17 cellular contexts compared by ENCODE assay signal in genomic region chr16:79188115-79188779, GRCh38.
"Had no signal": no experiment of that assay in that cellular context is flagged by ENCODE, and none has a peak within 500 bp of the region (broad histone marks: within the 10 kb centered on the region; RNA-seq: fewer than 3 reads in every experiment).

No MANE protein-coding gene starts in this region.

- FAIRE-seq: keratinocyte had no signal

- H3K4me1 ChIP-seq: foreskin keratinocyte, parathyroid adenoma, stomach had no signal

- H3K79me2 ChIP-seq: parathyroid adenoma had no signal

- H3K9ac ChIP-seq: parathyroid adenoma had no signal

- H3K4me3 Mint-ChIP-seq: activated B cell treated with CpG ODN at 0.5 μM for 24 hours; activated CD4-positive, alpha-beta T cell treated with anti-CD3 and anti-CD28 coated beads, Interleukin-2, amount 10 ng/mL, durations not matched to agents 7 days and 5 days; activated naive CD8-positive, alpha-beta T cell treated with anti-CD3 and anti-CD28 coated beads, Interleukin-2, amount 50 U/mL, for 24 hours had no signal

- H3K9me3 Mint-ChIP-seq: activated B cell treated with CpG ODN at 0.5 μM for 24 hours had no signal

- H3K27me3 ChIP-seq: cardiac muscle cell, foreskin keratinocyte, stomach had no signal

- H3K27ac ChIP-seq: cardiac muscle cell, foreskin keratinocyte, parathyroid adenoma, stomach, thoracic aorta had no signal

- H3K9me3 ChIP-seq: stomach, thoracic aorta had no signal

- H3K27me3 Mint-ChIP-seq: activated B cell treated with CpG ODN at 0.5 μM for 24 hours; activated CD4-positive, alpha-beta T cell treated with anti-CD3 and anti-CD28 coated beads, Interleukin-2, amount 10 ng/mL, durations not matched to agents 7 days and 5 days had no signal

- H2AFZ ChIP-seq: parathyroid adenoma had no signal

- H3K36me3 ChIP-seq: cardiac muscle cell, stomach, thoracic aorta had no signal

- H3K4me3 ChIP-seq: cardiac muscle cell, stomach, thoracic aorta had no signal

- ATAC-seq: activated naive CD8-positive, alpha-beta T cell treated with anti-CD3 and anti-CD28 coated beads, Interleukin-2, amount 50 U/mL, for 24 hours; foreskin keratinocyte; left ventricle myocardium superior had no signal

- DNase-seq: activated B cell treated with CpG ODN at 0.5 μM for 24 hours; activated CD4-positive, alpha-beta T cell treated with anti-CD3 and anti-CD28 coated beads, Interleukin-2, amount 10 ng/mL, durations not matched to agents 7 days and 5 days; activated CD8-positive, alpha-beta memory T cell treated with anti-CD3 and anti-CD28 coated beads for 24 hours; activated naive CD4-positive, alpha-beta T cell treated with Interleukin-2 at 50 U/mL for 16 hours; activated naive CD8-positive, alpha-beta T cell treated with anti-CD3 and anti-CD28 coated beads, Interleukin-2, amount 50 U/mL, for 24 hours; foreskin keratinocyte; head of caudate nucleus; left ventricle myocardium superior; mesenchymal stem cell; retina; stimulated activated CD4-positive, alpha-beta T cell treated with anti-CD3 and anti-CD28 coated beads, Interleukin-15, amount 100 ng/mL, for 24 hours; stimulated activated CD4-positive, alpha-beta T cell treated with anti-CD3 and anti-CD28 coated beads, Interleukin-4, amount 100 ng/mL, for 24 hours; stomach had no signal

- H3K27ac Mint-ChIP-seq: activated B cell treated with CpG ODN at 0.5 μM for 24 hours; activated CD4-positive, alpha-beta T cell treated with anti-CD3 and anti-CD28 coated beads, Interleukin-2, amount 10 ng/mL, durations not matched to agents 7 days and 5 days; activated naive CD8-positive, alpha-beta T cell treated with anti-CD3 and anti-CD28 coated beads, Interleukin-2, amount 50 U/mL, for 24 hours had no signal
